15 cellular contexts compared by ENCODE assay signal in genomic region chr6:108619431-108620197, GRCh38. TPM values are rescaled to one million over a fixed set of nuclear protein-coding genes. Genes with fewer than 3 reads are reported as not detected.
A peak's percentile ranks its signal among the peaks of the same experiment; 100 is the strongest.
DNase-seq lines count a peak whose midpoint lies in the region; ATAC-seq and TF ChIP-seq lines count a peak whose summit lies in the region.
"Had no signal": no experiment of that assay in that cellular context is flagged by ENCODE, and none has a peak within 500 bp of the region (broad histone marks: within the 10 kb centered on the region; RNA-seq: fewer than 3 reads in every experiment).

No MANE protein-coding gene starts in this region.

- TF ChIP-seq CTCF in endothelial cell (IDR thresholded peaks at IDR 0.05; ENCODE audit: unreplicated experiment) (no peak), nephron progenitor cell (IDR thresholded peaks at IDR 0.05) (no peak), omental fat pad (IDR thresholded peaks at IDR 0.05) (no peak)

- H3K4me3 Mint-ChIP-seq in endothelial cell (ENCODE audit: unreplicated experiment) (no peak overlapping the region), nephron progenitor cell (no peak overlapping the region)
- H3K4me3 Mint-ChIP-seq: activated naive CD8-positive, alpha-beta T cell treated with anti-CD3 and anti-CD28 coated beads for 36 hours had no signal

- peaks cover 4% of the 10 kb centered on the region for H3K27me3 Mint-ChIP-seq in endothelial cell (ENCODE audit: unreplicated experiment)
- H3K27me3 Mint-ChIP-seq in nephron progenitor cell (ENCODE audit: low read depth, poor library complexity): no peaks in the 10 kb centered on the region
- H3K27me3 Mint-ChIP-seq: activated naive CD8-positive, alpha-beta T cell treated with anti-CD3 and anti-CD28 coated beads for 36 hours; progenitor cell of endocrine pancreas had no signal

- peak overlapping the region; percentile 26 for H3K27ac Mint-ChIP-seq in endothelial cell (ENCODE audit: unreplicated experiment)
- H3K27ac Mint-ChIP-seq in nephron progenitor cell: no peak overlapping the region
- H3K27ac Mint-ChIP-seq: activated naive CD8-positive, alpha-beta T cell treated with anti-CD3 and anti-CD28 coated beads for 36 hours; progenitor cell of endocrine pancreas had no signal

- DNase-seq in EL: peak; percentile 21
- DNase-seq in NCI-H82 (lab: John Stamatoyannopoulos, UW): peak; percentile 95
- DNase-seq in endothelial cell (ENCODE audit: low spot score): no peak
- peak; percentile 48 for DNase-seq in renal cortical epithelial cell (ENCODE audit: low read depth)
- DNase-seq in nephron progenitor cell: no peak
- DNase-seq in NK-92 treated with Interleukin-12 subunit alpha and Interleukin-12 subunit beta, amount 100 ng/mL, for 24 hours (lab: John Stamatoyannopoulos, UW): no peak
- no peak for DNase-seq in activated T-cell treated with anti-CD3 and anti-CD28 coated beads, Interleukin-2, amount 50 U/mL, for 1 hour
- no peak for DNase-seq in omental fat pad (ENCODE audit: low spot score)
- DNase-seq: activated CD8-positive, alpha-beta memory T cell treated with anti-CD3 and anti-CD28 coated beads, Interleukin-2, amount 50 U/mL, for 4 hours; activated naive CD8-positive, alpha-beta T cell treated with anti-CD3 and anti-CD28 coated beads for 36 hours; DND-41; midbrain; NCI-H1930; stimulated activated CD4-positive, alpha-beta T cell treated with anti-CD3 and anti-CD28 coated beads, Interleukin-2, amount 100 ng/mL, for 48 hours had no signal

- no peak for ATAC-seq in omental fat pad (ENCODE audit: low FRiP score)

- H3K36me3 Mint-ChIP-seq in endothelial cell (ENCODE audit: low read depth, unreplicated experiment) (peaks cover 4% of the 10 kb centered on the region), nephron progenitor cell (ENCODE audit: low read depth) (peaks cover 3% of the 10 kb centered on the region)

- H3K4me1 Mint-ChIP-seq in endothelial cell (ENCODE audit: unreplicated experiment) (peaks cover 53% of the 10 kb centered on the region), nephron progenitor cell (peaks cover 38% of the 10 kb centered on the region)

- H3K9me3 Mint-ChIP-seq in endothelial cell (ENCODE audit: unreplicated experiment) (no peaks in the 10 kb centered on the region), nephron progenitor cell (no peaks in the 10 kb centered on the region)
- H3K9me3 Mint-ChIP-seq: activated naive CD8-positive, alpha-beta T cell treated with anti-CD3 and anti-CD28 coated beads for 36 hours had no signal

RNA-seq across cellular contexts. Expression of gene FOXO3, which starts 58.9 kb away (rescaled TPM):
- total RNA-seq in endothelial cell (ENCODE audit: unreplicated experiment) (34.6 TPM), renal cortical epithelial cell (33.9 and 88.4 TPM in 2 replicates), omental fat pad (100 to 1,000 TPM in 3 of 4 donors, 10 to 100 TPM in 1; 92.9 to 129 (median 113) TPM)

Comparison
In these comparisons a context has a peak if more than half of its experiments do, and no peak if none do; other contexts are left out.
1. DNase-seq: peak in EL (single experiment), NCI-H82 (single experiment) and renal cortical epithelial cell (single experiment); none in endothelial cell (single experiment), nephron progenitor cell (single experiment), NK-92 treated with Interleukin-12 subunit alpha and Interleukin-12 subunit beta, amount 100 ng/mL, for 24 hours (single experiment), activated T-cell treated with anti-CD3 and anti-CD28 coated beads, Interleukin-2, amount 50 U/mL, for 1 hour (single experiment) and omental fat pad (single experiment).